Comparison of ENCODE assay signal across 8 cellular contexts in genomic region chr11:76629853-76630599, GRCh38. TPM values are rescaled to one million over a fixed set of nuclear protein-coding genes. Genes with fewer than 3 reads are reported as not detected.
DNase-seq lines count a peak whose midpoint lies in the region; ATAC-seq, FAIRE-seq and TF ChIP-seq lines count a peak whose summit lies in the region.

No MANE protein-coding gene starts in this region.

- H3K4me3 ChIP-seq in psoas muscle: no peak overlapping the region

- no peak for TF ChIP-seq CTCF in psoas muscle (IDR thresholded peaks at IDR 0.05)

- no peaks in the 10 kb centered on the region for H3K36me3 Mint-ChIP-seq in T-helper 17 cell (ENCODE audit: low read depth)

- DNase-seq in GM12892 (ENCODE audit: insufficient read length) (no peak), T-helper 17 cell (no peak), globus pallidus (ENCODE audit: low spot score) (peak; percentile 19), psoas muscle (peak; percentile 63 to 82), NCI-H187 (lab: John Stamatoyannopoulos, UW) (no peak), activated gamma-delta T cell treated with Interleukin-2 at 50 U/mL for 16 hours (no peak), NCI-H345 treated with DMSO at 0.1 percent for 48 hours (lab: John Stamatoyannopoulos, UW; ENCODE audit: unreplicated experiment) (no peak)

- H3K27me3 Mint-ChIP-seq in T-helper 17 cell: peaks cover 4% of the 10 kb centered on the region

- H3K4me1 ChIP-seq in psoas muscle: no peaks in the 10 kb centered on the region

- H3K4me3 Mint-ChIP-seq in T-helper 17 cell: peak overlapping the region; percentile 56

- peak; percentile 24 for ATAC-seq in T-helper 17 cell
- peak; percentile 37 to 75 (median 67) for ATAC-seq in psoas muscle
- ATAC-seq in HG03378 (IDR thresholded peaks at IDR 0.05; ENCODE audit: unreplicated experiment): no peak

- no peaks in the 10 kb centered on the region for H3K27me3 ChIP-seq in psoas muscle (ENCODE audit: insufficient read depth in 3 of 3, low read length in 2 of 3)

- 31 to 32% (median 32%) methylated on average over 11 of the region's 11 CpGs for WGBS in psoas muscle, 3 donors

- H3K4me1 Mint-ChIP-seq in T-helper 17 cell: peaks cover 23% of the 10 kb centered on the region

- TF ChIP-seq POLR2A in GM12892 (IDR thresholded peaks at IDR 0.05; ENCODE audit: low read depth, low read length): no peak

- H3K36me3 ChIP-seq in psoas muscle (ENCODE audit: insufficient read depth in 1 of 2, low read depth in 1 of 2): no peaks in the 10 kb centered on the region

- intact Hi-C loops in psoas muscle (cut with DNase I): no loop called here

- H3K9me3 ChIP-seq in T-helper 17 cell (ENCODE audit: control insufficient read depth, low read length, poor library complexity, severe bottlenecking): no peaks in the 10 kb centered on the region
- H3K9me3 ChIP-seq in psoas muscle: no peaks in the 10 kb centered on the region

- FAIRE-seq in GM12892 (lab: Jason Lieb, UNC): peak; percentile 30

- peak overlapping the region; percentile 85 for H3K27ac Mint-ChIP-seq in T-helper 17 cell

- H3K27ac ChIP-seq in psoas muscle: peak overlapping the region; percentile 84

RNA-seq across cellular contexts. Expression of gene LRRC32, which starts 40.5 kb away (rescaled TPM):
- 5.1 TPM for polyA plus RNA-seq in GM12892 (2012; ENCODE audit: missing spikeins)
- total RNA-seq in T-helper 17 cell (10 to 100 TPM in 1 of 2 donors, 1 to 10 TPM in 1; 3.2 to 11.5 TPM), psoas muscle (10 to 100 TPM; 14.7 to 32.9 (median 21.4) TPM)
- polyA plus RNA-seq in psoas muscle: 10 to 100 TPM; 16.2 to 27.9 (median 16.7) TPM

Comparison
In these comparisons a context has a peak if more than half of its experiments do, and no peak if none do; other contexts are left out.
1. DNase-seq: peak in globus pallidus (single experiment) and psoas muscle (2 of 2); none in GM12892 (single experiment), T-helper 17 cell (0 of 3), NCI-H187 (0 of 2), activated gamma-delta T cell treated with Interleukin-2 at 50 U/mL for 16 hours (single experiment) and NCI-H345 treated with DMSO at 0.1 percent for 48 hours (single experiment).